9 cellular contexts compared by ENCODE assay signal in genomic region chr20:6265204-6265904, GRCh38.
DNase-seq lines count a peak whose midpoint lies in the region; ATAC-seq and TF ChIP-seq lines count a peak whose summit lies in the region.
"Had no signal": no experiment of that assay in that cellular context is flagged by ENCODE, and none has a peak within 500 bp of the region (broad histone marks: within the 10 kb centered on the region; RNA-seq: fewer than 3 reads in every experiment).

No MANE protein-coding gene starts in this region.

- 0 out of 2 replicates have a peak, but pooled peaks cover 3% of the 10 kb centered on the region for H3K27me3 ChIP-seq in BE2C
- H3K27me3 ChIP-seq in foreskin keratinocyte, result no peaks in the 10 kb centered on the region
- no peaks in the 10 kb centered on the region for H3K27me3 ChIP-seq in skeletal muscle tissue (ENCODE audit: control insufficient read depth in 3 of 3, insufficient read depth in 3 of 3, low read length in 3 of 3)

- H3K27ac ChIP-seq in foreskin keratinocyte (no peak overlapping the region), skeletal muscle tissue (ENCODE audit: low read depth, low read length) (peak overlapping the region; percentile 8)
- H3K27ac ChIP-seq: epithelial cell of prostate had no signal

- H3K4me1 Mint-ChIP-seq in stimulated activated effector memory CD8-positive, alpha-beta T cell treated with anti-CD3 and anti-CD28 coated beads, Interleukin-12 subunit alpha, Interleukin-12 subunit beta, amount 100 ng/mL, for 72 hours, result no peaks in the 10 kb centered on the region

- no peaks in the 10 kb centered on the region for H3K36me3 Mint-ChIP-seq in stimulated activated effector memory CD8-positive, alpha-beta T cell treated with anti-CD3 and anti-CD28 coated beads, Interleukin-12 subunit alpha, Interleukin-12 subunit beta, amount 100 ng/mL, for 72 hours

- H3K4me3 Mint-ChIP-seq in stimulated activated effector memory CD8-positive, alpha-beta T cell treated with anti-CD3 and anti-CD28 coated beads, Interleukin-12 subunit alpha, Interleukin-12 subunit beta, amount 100 ng/mL, for 72 hours, result no peak overlapping the region

- TF ChIP-seq CTCF in BE2C (IDR thresholded peaks at IDR 0.05; ENCODE audit: low read depth, low read length), result peak; percentile 40
- TF ChIP-seq CTCF in foreskin keratinocyte (conservative IDR thresholded peaks at IDR 0.05), result peak; percentile 92

- no peaks in the 10 kb centered on the region for H3K9me3 Mint-ChIP-seq in stimulated activated effector memory CD8-positive, alpha-beta T cell treated with anti-CD3 and anti-CD28 coated beads, Interleukin-12 subunit alpha, Interleukin-12 subunit beta, amount 100 ng/mL, for 72 hours

- no peak overlapping the region for H3K27ac Mint-ChIP-seq in stimulated activated effector memory CD8-positive, alpha-beta T cell treated with anti-CD3 and anti-CD28 coated beads, Interleukin-12 subunit alpha, Interleukin-12 subunit beta, amount 100 ng/mL, for 72 hours

- H3K36me3 ChIP-seq in BE2C (no peaks in the 10 kb centered on the region), skeletal muscle tissue (ENCODE audit: control insufficient read depth in 3 of 3, insufficient read depth in 3 of 3, low read length in 3 of 3) (no peaks in the 10 kb centered on the region)

- H3K9me3 ChIP-seq in BE2C (no peaks in the 10 kb centered on the region), skeletal muscle tissue (ENCODE audit: control insufficient read depth in 3 of 3, low read length in 3 of 3) (no peaks in the 10 kb centered on the region)

- H3K4me3 ChIP-seq in BE2C (ENCODE audit: low read depth, low read length) (no peak overlapping the region), skeletal muscle tissue (ENCODE audit: low read length in 3 of 3) (peak overlapping the region in 1 of 3 donors; percentile 23)

- no peaks in the 10 kb centered on the region for H3K4me1 ChIP-seq in BE2C
- H3K4me1 ChIP-seq in foreskin keratinocyte, result peaks cover 5% of the 10 kb centered on the region
- no peaks in the 10 kb centered on the region for H3K4me1 ChIP-seq in skeletal muscle tissue (ENCODE audit: control insufficient read depth in 3 of 3, insufficient read depth in 3 of 3, low read length in 3 of 3)

- DNase-seq in BE2C (no peak), HuH-7.5 (ENCODE audit: low spot score) (peak; percentile 51), RKO (ENCODE audit: low spot score) (peak; percentile 73), foreskin keratinocyte (peak; percentile 30 to 70), GM19240 (ENCODE audit: insufficient read length, low spot score) (no peak)
- no peak for DNase-seq in stimulated activated effector memory CD8-positive, alpha-beta T cell treated with anti-CD3 and anti-CD28 coated beads, Interleukin-12 subunit alpha, Interleukin-12 subunit beta, amount 100 ng/mL, for 72 hours (ENCODE audit: low spot score in 2 of 2)

- H3K9ac ChIP-seq in skeletal muscle tissue (ENCODE audit: low read depth in 1 of 3, low read length in 3 of 3), result no peak overlapping the region

- ATAC-seq in foreskin keratinocyte (peak; percentile 69), GM19452 (IDR thresholded peaks at IDR 0.05; ENCODE audit: unreplicated experiment) (no peak)
- ATAC-seq in stimulated activated effector memory CD8-positive, alpha-beta T cell treated with anti-CD3 and anti-CD28 coated beads, Interleukin-12 subunit alpha, Interleukin-12 subunit beta, amount 100 ng/mL, for 72 hours, result no peak

Comparison
In these comparisons a context has a peak if more than half of its experiments do, and no peak if none do; other contexts are left out.
1. DNase-seq: peak in HuH-7.5 (single experiment), RKO (single experiment) and foreskin keratinocyte (2 of 2); none in BE2C (single experiment), GM19240 (single experiment) and stimulated activated effector memory CD8-positive, alpha-beta T cell treated with anti-CD3 and anti-CD28 coated beads, Interleukin-12 subunit alpha, Interleukin-12 subunit beta, amount 100 ng/mL, for 72 hours (0 of 2).